In genomic region chr7:80170445-80170844, GRCh38 we compare ENCODE assay signal across 14 cellular contexts. TPM values are rescaled to one million over a fixed set of nuclear protein-coding genes. Genes with fewer than 3 reads are reported as not detected.
DNase-seq lines count a peak whose midpoint lies in the region; ATAC-seq and TF ChIP-seq lines count a peak whose summit lies in the region.
"Had no signal": no experiment of that assay in that cellular context is flagged by ENCODE, and none has a peak within 500 bp of the region (broad histone marks: within the 10 kb centered on the region; RNA-seq: fewer than 3 reads in every experiment).

No MANE protein-coding gene starts in this region.

- POLR2A ChIA-PET in WTC11 (lab: Charles Lee): no interaction called here

- H3K4me3 Mint-ChIP-seq in WTC11 (no peak overlapping the region), progenitor cell of endocrine pancreas (ENCODE audit: low read depth) (no peak overlapping the region)
- H3K4me3 Mint-ChIP-seq: CD4-positive, alpha-beta T cell; CD8-positive, alpha-beta T cell had no signal

- TF ChIP-seq CTCF in WTC11 (IDR thresholded peaks at IDR 0.05) (no peak), progenitor cell of endocrine pancreas (IDR thresholded peaks at IDR 0.05; ENCODE audit: unreplicated experiment) (no peak)

- H3K36me3 Mint-ChIP-seq in WTC11: peaks cover 8% of the 10 kb centered on the region
- H3K36me3 Mint-ChIP-seq in progenitor cell of endocrine pancreas (ENCODE audit: insufficient read depth): peaks cover 13% of the 10 kb centered on the region
- H3K36me3 Mint-ChIP-seq: CD8-positive, alpha-beta T cell had no signal

- peaks cover 62% of the 10 kb centered on the region for H3K4me1 Mint-ChIP-seq in WTC11
- H3K4me1 Mint-ChIP-seq in progenitor cell of endocrine pancreas (ENCODE audit: low read depth): peaks cover 25% of the 10 kb centered on the region

- no peak; the same call in 1 of the 2 replicates for ATAC-seq in WTC11
- ATAC-seq: CD8-positive, alpha-beta T cell had no signal

- DNase-seq in WTC11 (ENCODE audit: low spot score) (no peak), progenitor cell of endocrine pancreas (ENCODE audit: low spot score, unreplicated experiment) (no peak), medulla oblongata (ENCODE audit: extremely low spot score) (no peak), cerebellar nuclear complex (lab: John Stamatoyannopoulos, UW) (no peak)
- no peak for DNase-seq in effector CD8-positive, alpha-beta T cell (lab: John Stamatoyannopoulos, UW)
- DNase-seq: 8988T; ACHN; BE2C; Caco-2; Calu3; CD4-positive, alpha-beta T cell; CD8-positive, alpha-beta T cell; DMS79 treated with DMSO at 0.1 percent for 48 hours; GF-D8 had no signal

- H3K27me3 Mint-ChIP-seq in WTC11 (ENCODE audit: low read depth) (no peaks in the 10 kb centered on the region), progenitor cell of endocrine pancreas (no peaks in the 10 kb centered on the region)
- H3K27me3 Mint-ChIP-seq: CD4-positive, alpha-beta T cell had no signal

- peak overlapping the region; percentile 28 for H3K27ac Mint-ChIP-seq in WTC11
- H3K27ac Mint-ChIP-seq in progenitor cell of endocrine pancreas: peak overlapping the region; percentile 24
- H3K27ac Mint-ChIP-seq: CD4-positive, alpha-beta T cell; CD8-positive, alpha-beta T cell had no signal

- peaks cover 8% of the 10 kb centered on the region for H3K9me3 Mint-ChIP-seq in WTC11
- peaks cover 8% of the 10 kb centered on the region for H3K9me3 Mint-ChIP-seq in progenitor cell of endocrine pancreas (ENCODE audit: low read depth)

- CTCF ChIA-PET in WTC11 (lab: Charles Lee): no interaction called here

TF ChIP-seq in WTC11, 78 proteins besides CTCF, POLR2A, EP300 and RAD21:
- TF ChIP-seq CREB1 (CRISPR knock-in tag; IDR thresholded peaks at IDR 0.05) (no peak), HMGA2 (CRISPR knock-in tag; IDR thresholded peaks at IDR 0.05) (no peak), NR2C2 (CRISPR knock-in tag; IDR thresholded peaks at IDR 0.05) (no peak), SMAD3 (CRISPR knock-in tag; IDR thresholded peaks at IDR 0.05; ENCODE audit: borderline replicate concordance) (no peak), SMAD4 (CRISPR knock-in tag; IDR thresholded peaks at IDR 0.05) (no peak), ATF6 (CRISPR knock-in tag; IDR thresholded peaks at IDR 0.05) (no peak), ZNF317 (CRISPR knock-in tag; IDR thresholded peaks at IDR 0.05; ENCODE audit: borderline replicate concordance, low read depth) (no peak), ERG (CRISPR knock-in tag; IDR thresholded peaks at IDR 0.05) (no peak), JUN (CRISPR knock-in tag; IDR thresholded peaks at IDR 0.05) (no peak), GRHL2 (CRISPR knock-in tag; IDR thresholded peaks at IDR 0.05; ENCODE audit: insufficient replicate concordance, severe bottlenecking) (no peak), JAZF1 (CRISPR knock-in tag; IDR thresholded peaks at IDR 0.05) (no peak), CBFB (CRISPR knock-in tag; IDR thresholded peaks at IDR 0.05; ENCODE audit: low read depth) (no peak)
- TF ChIP-seq, protein P1, sequence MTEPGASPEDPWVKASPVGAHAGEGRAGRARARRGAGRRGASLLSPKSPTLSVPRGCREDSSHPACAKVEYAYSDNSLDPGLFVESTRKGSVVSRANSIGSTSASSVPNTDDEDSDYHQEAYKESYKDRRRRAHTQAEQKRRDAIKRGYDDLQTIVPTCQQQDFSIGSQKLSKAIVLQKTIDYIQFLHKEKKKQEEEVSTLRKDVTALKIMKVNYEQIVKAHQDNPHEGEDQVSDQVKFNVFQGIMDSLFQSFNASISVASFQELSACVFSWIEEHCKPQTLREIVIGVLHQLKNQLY (CRISPR knock-in tag; IDR thresholded peaks at IDR 0.05): no peak
- TF ChIP-seq, protein P2, sequence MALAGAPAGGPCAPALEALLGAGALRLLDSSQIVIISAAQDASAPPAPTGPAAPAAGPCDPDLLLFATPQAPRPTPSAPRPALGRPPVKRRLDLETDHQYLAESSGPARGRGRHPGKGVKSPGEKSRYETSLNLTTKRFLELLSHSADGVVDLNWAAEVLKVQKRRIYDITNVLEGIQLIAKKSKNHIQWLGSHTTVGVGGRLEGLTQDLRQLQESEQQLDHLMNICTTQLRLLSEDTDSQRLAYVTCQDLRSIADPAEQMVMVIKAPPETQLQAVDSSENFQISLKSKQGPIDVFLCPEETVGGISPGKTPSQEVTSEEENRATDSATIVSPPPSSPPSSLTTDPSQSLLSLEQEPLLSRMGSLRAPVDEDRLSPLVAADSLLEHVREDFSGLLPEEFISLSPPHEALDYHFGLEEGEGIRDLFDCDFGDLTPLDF (CRISPR knock-in tag; IDR thresholded peaks at IDR 0.05): no peak
- TF ChIP-seq, protein P3, sequence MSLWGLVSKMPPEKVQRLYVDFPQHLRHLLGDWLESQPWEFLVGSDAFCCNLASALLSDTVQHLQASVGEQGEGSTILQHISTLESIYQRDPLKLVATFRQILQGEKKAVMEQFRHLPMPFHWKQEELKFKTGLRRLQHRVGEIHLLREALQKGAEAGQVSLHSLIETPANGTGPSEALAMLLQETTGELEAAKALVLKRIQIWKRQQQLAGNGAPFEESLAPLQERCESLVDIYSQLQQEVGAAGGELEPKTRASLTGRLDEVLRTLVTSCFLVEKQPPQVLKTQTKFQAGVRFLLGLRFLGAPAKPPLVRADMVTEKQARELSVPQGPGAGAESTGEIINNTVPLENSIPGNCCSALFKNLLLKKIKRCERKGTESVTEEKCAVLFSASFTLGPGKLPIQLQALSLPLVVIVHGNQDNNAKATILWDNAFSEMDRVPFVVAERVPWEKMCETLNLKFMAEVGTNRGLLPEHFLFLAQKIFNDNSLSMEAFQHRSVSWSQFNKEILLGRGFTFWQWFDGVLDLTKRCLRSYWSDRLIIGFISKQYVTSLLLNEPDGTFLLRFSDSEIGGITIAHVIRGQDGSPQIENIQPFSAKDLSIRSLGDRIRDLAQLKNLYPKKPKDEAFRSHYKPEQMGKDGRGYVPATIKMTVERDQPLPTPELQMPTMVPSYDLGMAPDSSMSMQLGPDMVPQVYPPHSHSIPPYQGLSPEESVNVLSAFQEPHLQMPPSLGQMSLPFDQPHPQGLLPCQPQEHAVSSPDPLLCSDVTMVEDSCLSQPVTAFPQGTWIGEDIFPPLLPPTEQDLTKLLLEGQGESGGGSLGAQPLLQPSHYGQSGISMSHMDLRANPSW (CRISPR knock-in tag; conservative IDR thresholded peaks at IDR 0.05; ENCODE audit: low read depth): no peak
- TF ChIP-seq, protein P4, sequence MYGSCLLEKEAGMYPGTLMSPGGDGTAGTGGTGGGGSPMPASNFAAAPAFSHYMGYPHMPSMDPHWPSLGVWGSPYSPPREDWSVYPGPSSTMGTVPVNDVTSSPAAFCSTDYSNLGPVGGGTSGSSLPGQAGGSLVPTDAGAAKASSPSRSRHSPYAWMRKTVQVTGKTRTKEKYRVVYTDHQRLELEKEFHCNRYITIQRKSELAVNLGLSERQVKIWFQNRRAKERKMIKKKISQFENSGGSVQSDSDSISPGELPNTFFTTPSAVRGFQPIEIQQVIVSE (CRISPR knock-in tag; IDR thresholded peaks at IDR 0.05; ENCODE audit: borderline replicate concordance): no peak

RNA-seq across cellular contexts. Expression of gene GNAI1, which starts 35.8 kb away (rescaled TPM):
- total RNA-seq in WTC11 (2021) (26.7 to 31.0 TPM (median 31.0 TPM) in 3 replicates), progenitor cell of endocrine pancreas (49.7 and 50.8 TPM in 2 replicates)
